9 cellular contexts compared by ENCODE assay signal in the genomic region with DNA sequence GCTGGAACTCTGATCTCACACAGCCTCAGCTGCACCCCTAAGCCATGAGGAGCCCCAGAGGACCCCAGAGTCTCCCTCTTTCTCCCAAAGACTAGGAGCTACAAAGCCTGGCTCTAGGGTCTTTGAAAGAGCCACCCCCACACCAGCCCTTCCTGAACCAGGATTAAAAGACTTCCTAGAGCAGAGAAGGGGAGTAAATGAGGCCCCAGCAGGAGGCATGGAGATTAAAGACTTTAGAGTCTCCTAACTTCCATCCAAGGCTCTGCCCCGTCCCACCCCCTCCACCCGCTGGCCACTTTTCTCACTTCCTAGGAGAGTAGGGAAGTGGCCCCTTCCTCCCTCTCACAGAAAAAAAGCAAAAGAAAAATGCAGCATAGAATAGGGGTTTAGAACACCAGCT. TPM values are rescaled to one million over a fixed set of nuclear protein-coding genes. Genes with fewer than 3 reads are reported as not detected.
A peak's percentile ranks its signal among the peaks of the same experiment; 100 is the strongest.
DNase-seq lines count a peak whose midpoint lies in the region; ATAC-seq and TF ChIP-seq lines count a peak whose summit lies in the region.
"Had no signal": no experiment of that assay in that cellular context is flagged by ENCODE, and none has a peak within 500 bp of the region (broad histone marks: within the 10 kb centered on the region; RNA-seq: fewer than 3 reads in every experiment).

No MANE protein-coding gene starts in this region.

- no peaks in the 10 kb centered on the region for H3K9me3 ChIP-seq in CD4-positive, alpha-beta memory T cell (ENCODE audit: control insufficient read depth in 1 of 2, low read length in 2 of 2)
- H3K9me3 ChIP-seq in duodenal mucosa (ENCODE audit: control insufficient read depth in 1 of 2, low read length in 2 of 2), result no peaks in the 10 kb centered on the region

- H3K36me3 Mint-ChIP-seq in CD4-positive, alpha-beta memory T cell, result peaks cover 0 to 22% of the 10 kb centered on the region in 2 donors
- H3K36me3 Mint-ChIP-seq in nephron progenitor cell (ENCODE audit: low read depth), result no peaks in the 10 kb centered on the region

- intact Hi-C loops in CD4-positive, alpha-beta memory T cell (cut with micrococcal nuclease), result loop anchor here (2.0 to 10.0 kb wide), 3 partner anchors 13 to 219 kb away; a partner anchor contains a TSS

- no peaks in the 10 kb centered on the region for H3K27me3 Mint-ChIP-seq in CD4-positive, alpha-beta memory T cell
- peaks cover 10% of the 10 kb centered on the region for H3K27me3 Mint-ChIP-seq in nephron progenitor cell (ENCODE audit: low read depth, poor library complexity)

- H3K27ac ChIP-seq in CD4-positive, alpha-beta memory T cell (ENCODE audit: low read depth, low read length), result peak overlapping the region; percentile 75
- H3K27ac ChIP-seq in duodenal mucosa (ENCODE audit: low read depth, low read length), result no peak overlapping the region

- H3K9me3 Mint-ChIP-seq in CD4-positive, alpha-beta memory T cell, result no peaks in the 10 kb centered on the region
- H3K9me3 Mint-ChIP-seq in nephron progenitor cell, result no peaks in the 10 kb centered on the region

- peak overlapping the region; percentile 93 to 99 (median 98) for H3K4me3 Mint-ChIP-seq in CD4-positive, alpha-beta memory T cell
- H3K4me3 Mint-ChIP-seq in nephron progenitor cell, result peak overlapping the region; percentile 95

- CTCF ChIA-PET in CD4-positive, alpha-beta memory T cell (lab: Charles Lee; ENCODE audit: partially characterized antibody), result interaction anchor here (1.2 to 1.7 kb wide), 6 partner anchors 11 to 168 kb away, joined by 3 to 8 read pairs (median 4); no protein-coding TSS in a partner anchor

- H3K36me3 ChIP-seq in CD4-positive, alpha-beta memory T cell (ENCODE audit: insufficient read depth, low read length), result no peaks in the 10 kb centered on the region
- H3K36me3 ChIP-seq in duodenal mucosa (ENCODE audit: control insufficient read depth in 1 of 2, insufficient read depth in 2 of 2, low read length in 2 of 2), result no peaks in the 10 kb centered on the region

- no peak for TF ChIP-seq CTCF in nephron progenitor cell (IDR thresholded peaks at IDR 0.05)

- no peak for ATAC-seq in HG02885 (IDR thresholded peaks at IDR 0.05; ENCODE audit: poor library complexity, unreplicated experiment)

- peaks cover 46% of the 10 kb centered on the region for H3K4me1 ChIP-seq in CD4-positive, alpha-beta memory T cell (ENCODE audit: insufficient read depth, low read length)
- H3K4me1 ChIP-seq in duodenal mucosa (ENCODE audit: control insufficient read depth in 1 of 2, insufficient read depth in 2 of 2, low read length in 2 of 2), result peaks cover 0 to 18% of the 10 kb centered on the region in 2 donors

- peak overlapping the region in 5 of 7 donors; percentile 93 to 98 (median 97) for H3K27ac Mint-ChIP-seq in CD4-positive, alpha-beta memory T cell
- H3K27ac Mint-ChIP-seq in nephron progenitor cell, result no peak overlapping the region

- peak overlapping the region in 1 of 2 donors; percentile 7 for H3K9ac ChIP-seq in duodenal mucosa (ENCODE audit: low read depth in 1 of 2, low read length in 2 of 2)

- POLR2A ChIA-PET in CD4-positive, alpha-beta memory T cell (lab: Charles Lee; ENCODE audit: partially characterized antibody), result interaction anchor here (1.0 to 5.0 kb wide), 17 partner anchors 8 to 111 kb away, joined by 3 to 65 read pairs (median 5); no protein-coding TSS in a partner anchor

- H3K4me1 Mint-ChIP-seq in CD4-positive, alpha-beta memory T cell, result peaks cover 8 to 43% (median 23%) of the 10 kb centered on the region in 4 donors
- H3K4me1 Mint-ChIP-seq in nephron progenitor cell, result peaks cover 59% of the 10 kb centered on the region

- DNase-seq in CD4-positive, alpha-beta memory T cell, result no peak
- DNase-seq in NCI-H524 (lab: John Stamatoyannopoulos, UW) (peak; percentile 73 to 76), nephron progenitor cell (no peak), NCI-H2029 treated with DMSO at 0.1 percent for 48 hours (lab: John Stamatoyannopoulos, UW) (no peak), HCEC 1CT (no peak), NOMO-1 treated with DMSO at 0.1 percent for 48 hours (lab: John Stamatoyannopoulos, UW; ENCODE audit: unreplicated experiment) (no peak)
- DNase-seq: occipital lobe had no signal

- H3K4me3 ChIP-seq in CD4-positive, alpha-beta memory T cell (ENCODE audit: low read length in 2 of 2), result peak overlapping the region; percentile 90 to 92
- peak overlapping the region; percentile 51 to 71 for H3K4me3 ChIP-seq in duodenal mucosa (ENCODE audit: low read depth in 1 of 2, low read length in 2 of 2)

- H3K27me3 ChIP-seq in CD4-positive, alpha-beta memory T cell (ENCODE audit: insufficient read depth, low read length), result no peaks in the 10 kb centered on the region
- peaks cover 17 to 24% of the 10 kb centered on the region in 2 donors for H3K27me3 ChIP-seq in duodenal mucosa (ENCODE audit: control insufficient read depth in 1 of 2, insufficient read depth in 2 of 2, low read length in 2 of 2)

RNA-seq across cellular contexts. Expression of a gene that starts 1.7 kb away (rescaled TPM):
- 100 to 1,000 TPM; 164 to 165 TPM for total RNA-seq in CD4-positive, alpha-beta memory T cell
- polyA plus RNA-seq in CD4-positive, alpha-beta memory T cell, result 10 to 100 TPM; 10.6 to 79.6 TPM

Comparison
In these comparisons a context has a peak if more than half of its experiments do, and no peak if none do; other contexts are left out.
1. DNase-seq: peak in NCI-H524 (2 of 2); none in CD4-positive, alpha-beta memory T cell (0 of 5), nephron progenitor cell (single experiment), NCI-H2029 treated with DMSO at 0.1 percent for 48 hours (single experiment), HCEC 1CT (single experiment) and NOMO-1 treated with DMSO at 0.1 percent for 48 hours (single experiment).